ENCODE assay signal across 11 cellular contexts in genomic region chr12:43028826-43029225, GRCh38.
"Had no signal": no experiment of that assay in that cellular context is flagged by ENCODE, and none has a peak within 500 bp of the region (broad histone marks: within the 10 kb centered on the region; RNA-seq: fewer than 3 reads in every experiment).

No MANE protein-coding gene starts in this region.

- H2AFZ ChIP-seq: parathyroid adenoma had no signal

- H3K79me2 ChIP-seq: parathyroid adenoma had no signal

- FAIRE-seq: kidney had no signal

- H3K36me3 ChIP-seq: ascending aorta, gastroesophageal sphincter had no signal

- DNase-seq: activated CD4-positive, alpha-beta T cell treated with anti-CD3 and anti-CD28 coated beads, Interleukin-2, amount 50 U/mL, for 48 hours; activated CD4-positive, CD25-positive, alpha-beta regulatory T cell treated with anti-CD3 and anti-CD28 coated beads, Interleukin-2, amount 50 U/mL, for 72 hours; activated naive CD8-positive, alpha-beta T cell treated with anti-CD3 and anti-CD28 coated beads, Interleukin-2, amount 50 U/mL, for 24 hours; effector CD8-positive, alpha-beta T cell; kidney; stimulated activated CD4-positive, alpha-beta T cell treated with anti-CD3 and anti-CD28 coated beads, Interleukin-4, amount 100 ng/mL, for 24 hours; T-helper 17 cell had no signal

- H3K9ac ChIP-seq: parathyroid adenoma had no signal

- H3K27ac ChIP-seq: ascending aorta, coronary artery, gastroesophageal sphincter, parathyroid adenoma had no signal

- H3K4me3 ChIP-seq: ascending aorta, coronary artery, gastroesophageal sphincter had no signal

- ATAC-seq: activated naive CD8-positive, alpha-beta T cell treated with anti-CD3 and anti-CD28 coated beads, Interleukin-2, amount 50 U/mL, for 24 hours; gastroesophageal sphincter; T-helper 17 cell had no signal

- H3K4me1 ChIP-seq: ascending aorta, gastroesophageal sphincter had no signal

- H3K27me3 ChIP-seq: ascending aorta, gastroesophageal sphincter had no signal
